16 cellular contexts compared by ENCODE assay signal in the genomic region with DNA sequence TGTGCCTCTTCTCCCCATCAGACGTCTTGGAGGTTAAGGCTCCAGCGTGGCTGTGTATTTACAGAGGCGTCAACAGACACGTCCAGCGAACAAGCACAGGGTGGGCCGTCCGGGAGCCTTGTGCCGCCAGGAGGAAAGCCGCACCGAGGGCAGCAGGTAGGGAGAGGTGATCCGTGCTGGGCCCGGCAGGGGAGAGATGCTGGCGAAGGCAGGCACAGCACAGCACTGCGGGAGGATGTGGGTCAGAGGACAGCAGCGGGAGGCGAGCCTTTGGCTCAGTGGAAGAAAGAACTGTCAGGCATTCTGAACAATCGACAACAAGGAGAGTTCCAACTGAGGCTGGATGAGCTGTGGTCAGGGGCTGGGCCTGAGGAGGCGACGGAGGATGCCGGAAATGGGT.
A peak's percentile ranks its signal among the peaks of the same experiment; 100 is the strongest.
DNase-seq lines count a peak whose midpoint lies in the region; ATAC-seq and TF ChIP-seq lines count a peak whose summit lies in the region.
"Had no signal": no experiment of that assay in that cellular context is flagged by ENCODE, and none has a peak within 500 bp of the region (broad histone marks: within the 10 kb centered on the region; RNA-seq: fewer than 3 reads in every experiment).

No MANE protein-coding gene starts in this region.

- no peak for DNase-seq in choroid plexus epithelial cell (ENCODE audit: low read depth)
- peak; percentile 65 for DNase-seq in midbrain (lab: John Stamatoyannopoulos, UW)
- DNase-seq in stimulated activated effector memory CD8-positive, alpha-beta T cell treated with anti-CD3 and anti-CD28 coated beads, Interleukin-12 subunit alpha, Interleukin-12 subunit beta, amount 100 ng/mL, for 72 hours (ENCODE audit: low spot score in 2 of 2), result no peak
- DNase-seq in DMS79 (lab: John Stamatoyannopoulos, UW), result no peak
- DNase-seq: CD8-positive, alpha-beta T cell; natural killer cell had no signal

- no peaks in the 10 kb centered on the region for H3K36me3 ChIP-seq in ES-I3 (ENCODE audit: insufficient read depth, low read length)
- H3K36me3 ChIP-seq: stomach, vagina had no signal

- no peaks in the 10 kb centered on the region for H3K36me3 Mint-ChIP-seq in stimulated activated effector memory CD8-positive, alpha-beta T cell treated with anti-CD3 and anti-CD28 coated beads, Interleukin-12 subunit alpha, Interleukin-12 subunit beta, amount 100 ng/mL, for 72 hours
- H3K36me3 Mint-ChIP-seq: CD8-positive, alpha-beta T cell; natural killer cell had no signal

- no peaks in the 10 kb centered on the region for H3K4me1 Mint-ChIP-seq in stimulated activated effector memory CD8-positive, alpha-beta T cell treated with anti-CD3 and anti-CD28 coated beads, Interleukin-12 subunit alpha, Interleukin-12 subunit beta, amount 100 ng/mL, for 72 hours
- H3K4me1 Mint-ChIP-seq: activated CD4-positive, alpha-beta memory T cell treated with anti-CD3 and anti-CD28 coated beads, Interleukin-2, amount 10 ng/mL, durations not matched to agents 7 days and 5 days; activated naive CD8-positive, alpha-beta T cell treated with anti-CD3 and anti-CD28 coated beads, Interleukin-2, amount 50 U/mL, for 24 hours had no signal

- H3K9ac ChIP-seq in ES-I3 (ENCODE audit: low read depth, low read length), result peak overlapping the region; percentile 57

- H3K9me3 Mint-ChIP-seq in stimulated activated effector memory CD8-positive, alpha-beta T cell treated with anti-CD3 and anti-CD28 coated beads, Interleukin-12 subunit alpha, Interleukin-12 subunit beta, amount 100 ng/mL, for 72 hours, result no peaks in the 10 kb centered on the region
- H3K9me3 Mint-ChIP-seq: activated CD4-positive, alpha-beta memory T cell treated with anti-CD3 and anti-CD28 coated beads, Interleukin-2, amount 10 ng/mL, durations not matched to agents 7 days and 5 days; activated naive CD8-positive, alpha-beta T cell treated with anti-CD3 and anti-CD28 coated beads, Interleukin-2, amount 50 U/mL, for 24 hours; CD8-positive, alpha-beta T cell; natural killer cell had no signal

- peak; percentile 7 for ATAC-seq in HG02885 (IDR thresholded peaks at IDR 0.05; ENCODE audit: poor library complexity, unreplicated experiment)
- no peak for ATAC-seq in GM21529 (IDR thresholded peaks at IDR 0.05; ENCODE audit: unreplicated experiment)
- no peak for ATAC-seq in stimulated activated effector memory CD8-positive, alpha-beta T cell treated with anti-CD3 and anti-CD28 coated beads, Interleukin-12 subunit alpha, Interleukin-12 subunit beta, amount 100 ng/mL, for 72 hours
- no peak for ATAC-seq in GM21576 (IDR thresholded peaks at IDR 0.05; ENCODE audit: unreplicated experiment)
- ATAC-seq: CD8-positive, alpha-beta T cell had no signal

- peak overlapping the region; percentile 40 for H3K4me3 ChIP-seq in choroid plexus epithelial cell (ENCODE audit: low read depth, low read length)
- H3K4me3 ChIP-seq: lung, psoas muscle, stomach, vagina had no signal

- H3K4me1 ChIP-seq in ES-I3 (ENCODE audit: insufficient read depth, low read length), result 0 out of 2 replicates have a peak, but pooled peaks cover 2% of the 10 kb centered on the region
- H3K4me1 ChIP-seq: psoas muscle, vagina had no signal

- TF ChIP-seq CTCF in choroid plexus epithelial cell (conservative IDR thresholded peaks at IDR 0.05; ENCODE audit: low read depth, low read length), result no peak

- H3K4me3 Mint-ChIP-seq in stimulated activated effector memory CD8-positive, alpha-beta T cell treated with anti-CD3 and anti-CD28 coated beads, Interleukin-12 subunit alpha, Interleukin-12 subunit beta, amount 100 ng/mL, for 72 hours, result no peak overlapping the region
- H3K4me3 Mint-ChIP-seq: activated CD4-positive, alpha-beta memory T cell treated with anti-CD3 and anti-CD28 coated beads, Interleukin-2, amount 10 ng/mL, durations not matched to agents 7 days and 5 days; activated naive CD8-positive, alpha-beta T cell treated with anti-CD3 and anti-CD28 coated beads, Interleukin-2, amount 50 U/mL, for 24 hours; CD8-positive, alpha-beta T cell; natural killer cell had no signal

- H3K9me3 ChIP-seq in ES-I3 (ENCODE audit: control insufficient read depth, insufficient read depth, low read length), result no peaks in the 10 kb centered on the region
- H3K9me3 ChIP-seq: psoas muscle, stomach, vagina had no signal

- H3K27ac Mint-ChIP-seq in stimulated activated effector memory CD8-positive, alpha-beta T cell treated with anti-CD3 and anti-CD28 coated beads, Interleukin-12 subunit alpha, Interleukin-12 subunit beta, amount 100 ng/mL, for 72 hours, result no peak overlapping the region
- H3K27ac Mint-ChIP-seq: activated CD4-positive, alpha-beta memory T cell treated with anti-CD3 and anti-CD28 coated beads, Interleukin-2, amount 10 ng/mL, durations not matched to agents 7 days and 5 days; activated naive CD8-positive, alpha-beta T cell treated with anti-CD3 and anti-CD28 coated beads, Interleukin-2, amount 50 U/mL, for 24 hours; CD8-positive, alpha-beta T cell; natural killer cell had no signal
